1 cellular context compared by ENCODE assay signal in the genomic region with DNA sequence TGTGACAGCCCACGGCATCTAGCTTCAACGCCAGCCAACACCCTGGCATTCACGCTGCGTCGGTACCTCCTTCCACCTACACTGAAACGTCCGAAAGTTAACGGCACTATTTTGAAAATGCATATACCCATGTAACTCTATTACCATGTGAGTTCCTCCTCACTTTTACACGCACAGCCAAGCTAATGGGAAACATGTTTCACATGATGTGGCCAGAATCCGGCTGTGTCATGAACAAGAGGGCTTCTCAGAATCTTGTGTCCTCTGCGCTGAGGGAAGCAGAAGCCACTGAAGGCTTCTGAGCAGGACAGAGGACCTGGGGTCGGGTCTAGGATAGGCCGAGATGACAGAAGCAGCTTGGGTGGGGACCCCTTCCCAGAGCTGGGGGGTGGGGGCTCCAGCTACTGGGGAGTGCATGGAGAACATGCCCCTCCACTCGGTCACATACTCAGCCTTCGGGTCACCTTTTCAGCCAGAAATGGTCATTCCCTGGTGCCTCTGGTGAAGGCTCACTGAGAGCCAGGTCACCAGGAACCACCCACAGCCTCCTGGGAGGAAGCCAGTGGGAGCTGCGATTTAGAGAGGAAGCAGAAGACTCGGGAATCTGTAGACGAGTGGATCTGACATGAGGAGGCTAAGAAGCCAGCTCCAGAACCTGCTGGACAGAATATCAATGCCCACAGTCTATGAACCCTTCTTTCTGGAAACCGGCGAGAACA.
TF ChIP-seq lines count a peak whose summit lies in the region.

No MANE protein-coding gene starts in this region.

TF ChIP-seq in GM23338, 12 proteins besides CTCF, POLR2A, EP300 and RAD21 (continued from another document):
- TF ChIP-seq, protein P1, sequence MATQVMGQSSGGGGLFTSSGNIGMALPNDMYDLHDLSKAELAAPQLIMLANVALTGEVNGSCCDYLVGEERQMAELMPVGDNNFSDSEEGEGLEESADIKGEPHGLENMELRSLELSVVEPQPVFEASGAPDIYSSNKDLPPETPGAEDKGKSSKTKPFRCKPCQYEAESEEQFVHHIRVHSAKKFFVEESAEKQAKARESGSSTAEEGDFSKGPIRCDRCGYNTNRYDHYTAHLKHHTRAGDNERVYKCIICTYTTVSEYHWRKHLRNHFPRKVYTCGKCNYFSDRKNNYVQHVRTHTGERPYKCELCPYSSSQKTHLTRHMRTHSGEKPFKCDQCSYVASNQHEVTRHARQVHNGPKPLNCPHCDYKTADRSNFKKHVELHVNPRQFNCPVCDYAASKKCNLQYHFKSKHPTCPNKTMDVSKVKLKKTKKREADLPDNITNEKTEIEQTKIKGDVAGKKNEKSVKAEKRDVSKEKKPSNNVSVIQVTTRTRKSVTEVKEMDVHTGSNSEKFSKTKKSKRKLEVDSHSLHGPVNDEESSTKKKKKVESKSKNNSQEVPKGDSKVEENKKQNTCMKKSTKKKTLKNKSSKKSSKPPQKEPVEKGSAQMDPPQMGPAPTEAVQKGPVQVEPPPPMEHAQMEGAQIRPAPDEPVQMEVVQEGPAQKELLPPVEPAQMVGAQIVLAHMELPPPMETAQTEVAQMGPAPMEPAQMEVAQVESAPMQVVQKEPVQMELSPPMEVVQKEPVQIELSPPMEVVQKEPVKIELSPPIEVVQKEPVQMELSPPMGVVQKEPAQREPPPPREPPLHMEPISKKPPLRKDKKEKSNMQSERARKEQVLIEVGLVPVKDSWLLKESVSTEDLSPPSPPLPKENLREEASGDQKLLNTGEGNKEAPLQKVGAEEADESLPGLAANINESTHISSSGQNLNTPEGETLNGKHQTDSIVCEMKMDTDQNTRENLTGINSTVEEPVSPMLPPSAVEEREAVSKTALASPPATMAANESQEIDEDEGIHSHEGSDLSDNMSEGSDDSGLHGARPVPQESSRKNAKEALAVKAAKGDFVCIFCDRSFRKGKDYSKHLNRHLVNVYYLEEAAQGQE (IDR thresholded peaks at IDR 0.05; ENCODE audit: unreplicated experiment) = no peak
- TF ChIP-seq NANOG (IDR thresholded peaks at IDR 0.05; ENCODE audit: borderline replicate concordance) (no peak), CREB1 (CRISPR knock-in tag; IDR thresholded peaks at IDR 0.05; ENCODE audit: low read depth) (no peak), JUNB (IDR thresholded peaks at IDR 0.05; ENCODE audit: unreplicated experiment) (no peak), ZNF114 (CRISPR knock-in tag; IDR thresholded peaks at IDR 0.05) (no peak), POLR2AphosphoS5 (IDR thresholded peaks at IDR 0.05; ENCODE audit: low read depth) (no peak), EZH2phosphoT487 (IDR thresholded peaks at IDR 0.05; ENCODE audit: unreplicated experiment) (no peak)
- TF ChIP-seq, protein P2, sequence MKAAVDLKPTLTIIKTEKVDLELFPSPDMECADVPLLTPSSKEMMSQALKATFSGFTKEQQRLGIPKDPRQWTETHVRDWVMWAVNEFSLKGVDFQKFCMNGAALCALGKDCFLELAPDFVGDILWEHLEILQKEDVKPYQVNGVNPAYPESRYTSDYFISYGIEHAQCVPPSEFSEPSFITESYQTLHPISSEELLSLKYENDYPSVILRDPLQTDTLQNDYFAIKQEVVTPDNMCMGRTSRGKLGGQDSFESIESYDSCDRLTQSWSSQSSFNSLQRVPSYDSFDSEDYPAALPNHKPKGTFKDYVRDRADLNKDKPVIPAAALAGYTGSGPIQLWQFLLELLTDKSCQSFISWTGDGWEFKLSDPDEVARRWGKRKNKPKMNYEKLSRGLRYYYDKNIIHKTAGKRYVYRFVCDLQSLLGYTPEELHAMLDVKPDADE (IDR thresholded peaks at IDR 0.05) = no peak
TF ChIP-seq in GM23338: peak in this region for 0.
